In genomic region chr2:152627010-152627957, GRCh38 we compare ENCODE assay signal across 9 cellular contexts.
DNase-seq lines count a peak whose midpoint lies in the region; ATAC-seq and TF ChIP-seq lines count a peak whose summit lies in the region.
"Had no signal": no experiment of that assay in that cellular context is flagged by ENCODE, and none has a peak within 500 bp of the region (broad histone marks: within the 10 kb centered on the region; RNA-seq: fewer than 3 reads in every experiment).

No MANE protein-coding gene starts in this region.

- peak; percentile 63 for DNase-seq in G401 (ENCODE audit: low spot score)
- DNase-seq in astrocyte of the spinal cord (ENCODE audit: low read depth, low spot score) = peak; percentile 55
- no peak for DNase-seq in left colon
- no peak for DNase-seq in OCI-M2 (lab: John Stamatoyannopoulos, UW; ENCODE audit: unreplicated experiment)
- DNase-seq in ecto neural progenitor cell (ENCODE audit: low spot score) = no peak

- in situ Hi-C loops in G401 (cut with HindIII; ENCODE audit: low sequenced_read_pairs) = no loop called here
- in situ Hi-C loops in astrocyte of the spinal cord (cut with HindIII; ENCODE audit: low sequenced_read_pairs) = no loop called here

- peak; percentile 53 for ATAC-seq in HG03565 (IDR thresholded peaks at IDR 0.05; ENCODE audit: unreplicated experiment)
- peak; percentile 79 for ATAC-seq in left colon
- no peak for ATAC-seq in GM19452 (IDR thresholded peaks at IDR 0.05; ENCODE audit: unreplicated experiment)
- ATAC-seq in GM19467 (IDR thresholded peaks at IDR 0.05; ENCODE audit: unreplicated experiment) = no peak

- intact Hi-C loops in left colon (cut with DNase I, micrococcal nuclease) = loop anchor here in 1 of 2 donors (10.0 kb wide), 2 partner anchors 292 to 592 kb away; partner anchors contain the start of gene FMNL2

- no peak overlapping the region for H3K4me3 ChIP-seq in astrocyte of the spinal cord (ENCODE audit: low read depth, low read length)
- H3K4me3 ChIP-seq: SJCRH30 had no signal

- TF ChIP-seq CTCF in astrocyte of the spinal cord (IDR thresholded peaks at IDR 0.05; ENCODE audit: low read depth, low read length) = peak; percentile 58

Comparison
In these comparisons a context has a peak if more than half of its experiments do, and no peak if none do; other contexts are left out.
1. DNase-seq: peak in G401 (single experiment) and astrocyte of the spinal cord (single experiment); none in left colon (0 of 2), OCI-M2 (single experiment) and ecto neural progenitor cell (single experiment).
2. ATAC-seq: peak in HG03565 (single experiment) and left colon (single experiment); none in GM19452 (single experiment) and GM19467 (single experiment).